1 cellular context compared by ENCODE assay signal in the genomic region with DNA sequence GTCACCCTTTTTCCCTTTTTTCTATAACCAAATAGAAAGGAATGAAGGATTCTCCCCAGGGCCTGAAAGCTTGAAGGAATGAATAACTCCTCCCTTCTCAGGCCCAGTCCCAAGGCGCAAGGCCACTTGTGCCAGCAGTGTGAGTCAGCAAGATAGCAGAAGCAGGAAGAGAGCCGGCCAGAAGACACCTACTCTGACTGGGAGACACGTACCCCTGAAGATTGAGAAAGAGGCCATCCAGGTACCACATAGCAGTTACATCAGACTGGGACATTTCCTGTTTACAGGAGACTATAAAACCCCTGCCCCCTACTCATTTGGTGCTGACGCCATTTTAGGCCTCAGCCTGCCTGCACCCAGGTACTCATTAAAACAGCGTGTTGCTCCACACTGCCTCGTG.
TF ChIP-seq lines count a peak whose summit lies in the region.

No MANE protein-coding gene starts in this region.

TF ChIP-seq in K562, 482 proteins besides CTCF, POLR2A, EP300 and RAD21 (continued from another document and continues in another):
- TF ChIP-seq HNRNPK (IDR thresholded peaks at IDR 0.05; ENCODE audit: low read depth, low read length, poor library complexity, severe bottlenecking): no peak
- TF ChIP-seq, protein P1, sequence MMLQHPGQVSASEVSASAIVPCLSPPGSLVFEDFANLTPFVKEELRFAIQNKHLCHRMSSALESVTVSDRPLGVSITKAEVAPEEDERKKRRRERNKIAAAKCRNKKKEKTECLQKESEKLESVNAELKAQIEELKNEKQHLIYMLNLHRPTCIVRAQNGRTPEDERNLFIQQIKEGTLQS (IDR thresholded peaks at IDR 0.05): peak; percentile 36
- TF ChIP-seq, protein P1 (CRISPR knock-in tag; conservative IDR thresholded peaks at IDR 0.05): no peak
- TF ChIP-seq, protein P2, sequence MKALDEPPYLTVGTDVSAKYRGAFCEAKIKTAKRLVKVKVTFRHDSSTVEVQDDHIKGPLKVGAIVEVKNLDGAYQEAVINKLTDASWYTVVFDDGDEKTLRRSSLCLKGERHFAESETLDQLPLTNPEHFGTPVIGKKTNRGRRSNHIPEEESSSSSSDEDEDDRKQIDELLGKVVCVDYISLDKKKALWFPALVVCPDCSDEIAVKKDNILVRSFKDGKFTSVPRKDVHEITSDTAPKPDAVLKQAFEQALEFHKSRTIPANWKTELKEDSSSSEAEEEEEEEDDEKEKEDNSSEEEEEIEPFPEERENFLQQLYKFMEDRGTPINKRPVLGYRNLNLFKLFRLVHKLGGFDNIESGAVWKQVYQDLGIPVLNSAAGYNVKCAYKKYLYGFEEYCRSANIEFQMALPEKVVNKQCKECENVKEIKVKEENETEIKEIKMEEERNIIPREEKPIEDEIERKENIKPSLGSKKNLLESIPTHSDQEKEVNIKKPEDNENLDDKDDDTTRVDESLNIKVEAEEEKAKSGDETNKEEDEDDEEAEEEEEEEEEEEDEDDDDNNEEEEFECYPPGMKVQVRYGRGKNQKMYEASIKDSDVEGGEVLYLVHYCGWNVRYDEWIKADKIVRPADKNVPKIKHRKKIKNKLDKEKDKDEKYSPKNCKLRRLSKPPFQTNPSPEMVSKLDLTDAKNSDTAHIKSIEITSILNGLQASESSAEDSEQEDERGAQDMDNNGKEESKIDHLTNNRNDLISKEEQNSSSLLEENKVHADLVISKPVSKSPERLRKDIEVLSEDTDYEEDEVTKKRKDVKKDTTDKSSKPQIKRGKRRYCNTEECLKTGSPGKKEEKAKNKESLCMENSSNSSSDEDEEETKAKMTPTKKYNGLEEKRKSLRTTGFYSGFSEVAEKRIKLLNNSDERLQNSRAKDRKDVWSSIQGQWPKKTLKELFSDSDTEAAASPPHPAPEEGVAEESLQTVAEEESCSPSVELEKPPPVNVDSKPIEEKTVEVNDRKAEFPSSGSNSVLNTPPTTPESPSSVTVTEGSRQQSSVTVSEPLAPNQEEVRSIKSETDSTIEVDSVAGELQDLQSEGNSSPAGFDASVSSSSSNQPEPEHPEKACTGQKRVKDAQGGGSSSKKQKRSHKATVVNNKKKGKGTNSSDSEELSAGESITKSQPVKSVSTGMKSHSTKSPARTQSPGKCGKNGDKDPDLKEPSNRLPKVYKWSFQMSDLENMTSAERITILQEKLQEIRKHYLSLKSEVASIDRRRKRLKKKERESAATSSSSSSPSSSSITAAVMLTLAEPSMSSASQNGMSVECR (CRISPR knock-in tag; IDR thresholded peaks at IDR 0.05): no peak
- no peak for TF ChIP-seq TEAD4 (IDR thresholded peaks at IDR 0.05; ENCODE audit: low read length)
- TF ChIP-seq TEAD4 (CRISPR knock-in tag; IDR thresholded peaks at IDR 0.05; ENCODE audit: borderline replicate concordance): no peak
- TF ChIP-seq ARID1B (IDR thresholded peaks at IDR 0.05): peak; percentile 44; the same call in 1 of the 2 replicates
- no peak for TF ChIP-seq SRSF7 (optimal IDR thresholded peaks at IDR 0.05; ENCODE audit: low read depth, low read length)
- peak; percentile 84 for TF ChIP-seq C11orf30 (IDR thresholded peaks at IDR 0.05; ENCODE audit: low read depth)
- no peak for TF ChIP-seq ZNF121 (CRISPR knock-in tag; conservative IDR thresholded peaks at IDR 0.05)
- TF ChIP-seq, protein P3, sequence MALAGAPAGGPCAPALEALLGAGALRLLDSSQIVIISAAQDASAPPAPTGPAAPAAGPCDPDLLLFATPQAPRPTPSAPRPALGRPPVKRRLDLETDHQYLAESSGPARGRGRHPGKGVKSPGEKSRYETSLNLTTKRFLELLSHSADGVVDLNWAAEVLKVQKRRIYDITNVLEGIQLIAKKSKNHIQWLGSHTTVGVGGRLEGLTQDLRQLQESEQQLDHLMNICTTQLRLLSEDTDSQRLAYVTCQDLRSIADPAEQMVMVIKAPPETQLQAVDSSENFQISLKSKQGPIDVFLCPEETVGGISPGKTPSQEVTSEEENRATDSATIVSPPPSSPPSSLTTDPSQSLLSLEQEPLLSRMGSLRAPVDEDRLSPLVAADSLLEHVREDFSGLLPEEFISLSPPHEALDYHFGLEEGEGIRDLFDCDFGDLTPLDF (CRISPR knock-in tag; IDR thresholded peaks at IDR 0.05): no peak
- 0 out of 2 replicates have a peak, but pooled peaks have one; percentile 35 for TF ChIP-seq CREM (IDR thresholded peaks at IDR 0.05; ENCODE audit: low read depth)
- TF ChIP-seq MXI1 (IDR thresholded peaks at IDR 0.05; ENCODE audit: low read depth, low read length): no peak
- TF ChIP-seq KDM2B (CRISPR knock-in tag; IDR thresholded peaks at IDR 0.05): no peak
- TF ChIP-seq, protein P4, sequence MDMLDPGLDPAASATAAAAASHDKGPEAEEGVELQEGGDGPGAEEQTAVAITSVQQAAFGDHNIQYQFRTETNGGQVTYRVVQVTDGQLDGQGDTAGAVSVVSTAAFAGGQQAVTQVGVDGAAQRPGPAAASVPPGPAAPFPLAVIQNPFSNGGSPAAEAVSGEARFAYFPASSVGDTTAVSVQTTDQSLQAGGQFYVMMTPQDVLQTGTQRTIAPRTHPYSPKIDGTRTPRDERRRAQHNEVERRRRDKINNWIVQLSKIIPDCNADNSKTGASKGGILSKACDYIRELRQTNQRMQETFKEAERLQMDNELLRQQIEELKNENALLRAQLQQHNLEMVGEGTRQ (CRISPR knock-in tag; IDR thresholded peaks at IDR 0.05): no peak
- TF ChIP-seq, protein P5, sequence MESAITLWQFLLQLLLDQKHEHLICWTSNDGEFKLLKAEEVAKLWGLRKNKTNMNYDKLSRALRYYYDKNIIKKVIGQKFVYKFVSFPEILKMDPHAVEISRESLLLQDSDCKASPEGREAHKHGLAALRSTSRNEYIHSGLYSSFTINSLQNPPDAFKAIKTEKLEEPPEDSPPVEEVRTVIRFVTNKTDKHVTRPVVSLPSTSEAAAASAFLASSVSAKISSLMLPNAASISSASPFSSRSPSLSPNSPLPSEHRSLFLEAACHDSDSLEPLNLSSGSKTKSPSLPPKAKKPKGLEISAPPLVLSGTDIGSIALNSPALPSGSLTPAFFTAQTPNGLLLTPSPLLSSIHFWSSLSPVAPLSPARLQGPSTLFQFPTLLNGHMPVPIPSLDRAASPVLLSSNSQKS (CRISPR knock-in tag; IDR thresholded peaks at IDR 0.05): no peak
- TF ChIP-seq ZNF589 (CRISPR knock-in tag; IDR thresholded peaks at IDR 0.05; ENCODE audit: low read depth): 0 out of 2 replicates have a peak, but pooled peaks have one; percentile 31
- TF ChIP-seq, protein P6, sequence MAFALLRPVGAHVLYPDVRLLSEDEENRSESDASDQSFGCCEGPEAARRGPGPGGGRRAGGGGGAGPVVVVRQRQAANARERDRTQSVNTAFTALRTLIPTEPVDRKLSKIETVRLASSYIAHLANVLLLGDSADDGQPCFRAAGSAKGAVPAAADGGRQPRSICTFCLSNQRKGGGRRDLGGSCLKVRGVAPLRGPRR (CRISPR knock-in tag; IDR thresholded peaks at IDR 0.05): no peak
- TF ChIP-seq, protein P7, sequence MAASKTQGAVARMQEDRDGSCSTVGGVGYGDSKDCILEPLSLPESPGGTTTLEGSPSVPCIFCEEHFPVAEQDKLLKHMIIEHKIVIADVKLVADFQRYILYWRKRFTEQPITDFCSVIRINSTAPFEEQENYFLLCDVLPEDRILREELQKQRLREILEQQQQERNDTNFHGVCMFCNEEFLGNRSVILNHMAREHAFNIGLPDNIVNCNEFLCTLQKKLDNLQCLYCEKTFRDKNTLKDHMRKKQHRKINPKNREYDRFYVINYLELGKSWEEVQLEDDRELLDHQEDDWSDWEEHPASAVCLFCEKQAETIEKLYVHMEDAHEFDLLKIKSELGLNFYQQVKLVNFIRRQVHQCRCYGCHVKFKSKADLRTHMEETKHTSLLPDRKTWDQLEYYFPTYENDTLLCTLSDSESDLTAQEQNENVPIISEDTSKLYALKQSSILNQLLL (CRISPR knock-in tag; IDR thresholded peaks at IDR 0.05; ENCODE audit: borderline replicate concordance): no peak
- TF ChIP-seq HIVEP1 (CRISPR knock-in tag; IDR thresholded peaks at IDR 0.05): no peak
- TF ChIP-seq GTF2E2 (tag; IDR thresholded peaks at IDR 0.05): no peak
- TF ChIP-seq HDAC1 (IDR thresholded peaks at IDR 0.05): no peak
- TF ChIP-seq HEY1 (CRISPR knock-in tag; IDR thresholded peaks at IDR 0.05; ENCODE audit: borderline replicate concordance): no peak
- TF ChIP-seq, protein P8, sequence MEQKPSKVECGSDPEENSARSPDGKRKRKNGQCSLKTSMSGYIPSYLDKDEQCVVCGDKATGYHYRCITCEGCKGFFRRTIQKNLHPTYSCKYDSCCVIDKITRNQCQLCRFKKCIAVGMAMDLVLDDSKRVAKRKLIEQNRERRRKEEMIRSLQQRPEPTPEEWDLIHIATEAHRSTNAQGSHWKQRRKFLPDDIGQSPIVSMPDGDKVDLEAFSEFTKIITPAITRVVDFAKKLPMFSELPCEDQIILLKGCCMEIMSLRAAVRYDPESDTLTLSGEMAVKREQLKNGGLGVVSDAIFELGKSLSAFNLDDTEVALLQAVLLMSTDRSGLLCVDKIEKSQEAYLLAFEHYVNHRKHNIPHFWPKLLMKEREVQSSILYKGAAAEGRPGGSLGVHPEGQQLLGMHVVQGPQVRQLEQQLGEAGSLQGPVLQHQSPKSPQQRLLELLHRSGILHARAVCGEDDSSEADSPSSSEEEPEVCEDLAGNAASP (IDR thresholded peaks at IDR 0.05): no peak
- TF ChIP-seq YBX1 (IDR thresholded peaks at IDR 0.05): no peak
- TF ChIP-seq, protein P9, sequence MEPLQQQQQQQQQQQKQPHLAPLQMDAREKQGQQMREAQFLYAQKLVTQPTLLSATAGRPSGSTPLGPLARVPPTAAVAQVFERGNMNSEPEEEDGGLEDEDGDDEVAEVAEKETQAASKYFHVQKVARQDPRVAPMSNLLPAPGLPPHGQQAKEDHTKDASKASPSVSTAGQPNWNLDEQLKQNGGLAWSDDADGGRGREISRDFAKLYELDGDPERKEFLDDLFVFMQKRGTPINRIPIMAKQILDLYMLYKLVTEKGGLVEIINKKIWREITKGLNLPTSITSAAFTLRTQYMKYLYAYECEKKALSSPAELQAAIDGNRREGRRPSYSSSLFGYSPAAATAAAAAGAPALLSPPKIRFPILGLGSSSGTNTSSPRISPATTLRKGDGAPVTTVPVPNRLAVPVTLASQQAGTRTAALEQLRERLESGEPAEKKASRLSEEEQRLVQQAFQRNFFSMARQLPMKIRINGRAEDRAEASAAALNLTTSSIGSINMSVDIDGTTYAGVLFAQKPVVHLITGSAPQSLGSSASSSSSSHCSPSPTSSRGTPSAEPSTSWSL (CRISPR knock-in tag; IDR thresholded peaks at IDR 0.05; ENCODE audit: borderline replicate concordance): no peak
- TF ChIP-seq ZNF165 (CRISPR knock-in tag; IDR thresholded peaks at IDR 0.05; ENCODE audit: borderline replicate concordance): no peak
- TF ChIP-seq, protein P10, sequence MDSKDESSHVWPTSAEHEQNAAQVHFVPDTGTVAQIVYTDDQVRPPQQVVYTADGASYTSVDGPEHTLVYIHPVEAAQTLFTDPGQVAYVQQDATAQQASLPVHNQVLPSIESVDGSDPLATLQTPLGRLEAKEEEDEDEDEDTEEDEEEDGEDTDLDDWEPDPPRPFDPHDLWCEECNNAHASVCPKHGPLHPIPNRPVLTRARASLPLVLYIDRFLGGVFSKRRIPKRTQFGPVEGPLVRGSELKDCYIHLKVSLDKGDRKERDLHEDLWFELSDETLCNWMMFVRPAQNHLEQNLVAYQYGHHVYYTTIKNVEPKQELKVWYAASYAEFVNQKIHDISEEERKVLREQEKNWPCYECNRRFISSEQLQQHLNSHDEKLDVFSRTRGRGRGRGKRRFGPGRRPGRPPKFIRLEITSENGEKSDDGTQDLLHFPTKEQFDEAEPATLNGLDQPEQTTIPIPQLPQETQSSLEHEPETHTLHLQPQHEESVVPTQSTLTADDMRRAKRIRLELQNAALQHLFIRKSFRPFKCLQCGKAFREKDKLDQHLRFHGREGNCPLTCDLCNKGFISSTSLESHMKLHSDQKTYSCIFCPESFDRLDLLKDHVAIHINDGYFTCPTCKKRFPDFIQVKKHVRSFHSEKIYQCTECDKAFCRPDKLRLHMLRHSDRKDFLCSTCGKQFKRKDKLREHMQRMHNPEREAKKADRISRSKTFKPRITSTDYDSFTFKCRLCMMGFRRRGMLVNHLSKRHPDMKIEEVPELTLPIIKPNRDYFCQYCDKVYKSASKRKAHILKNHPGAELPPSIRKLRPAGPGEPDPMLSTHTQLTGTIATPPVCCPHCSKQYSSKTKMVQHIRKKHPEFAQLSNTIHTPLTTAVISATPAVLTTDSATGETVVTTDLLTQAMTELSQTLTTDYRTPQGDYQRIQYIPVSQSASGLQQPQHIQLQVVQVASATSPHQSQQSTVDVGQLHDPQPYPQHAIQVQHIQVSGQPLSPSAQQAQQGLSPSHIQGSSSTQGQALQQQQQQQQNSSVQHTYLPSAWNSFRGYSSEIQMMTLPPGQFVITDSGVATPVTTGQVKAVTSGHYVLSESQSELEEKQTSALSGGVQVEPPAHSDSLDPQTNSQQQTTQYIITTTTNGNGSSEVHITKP (IDR thresholded peaks at IDR 0.05; ENCODE audit: partially characterized antibody): no peak
- TF ChIP-seq STAT5A (IDR thresholded peaks at IDR 0.05; ENCODE audit: borderline replicate concordance, low read length): no peak
- TF ChIP-seq POU5F1 (IDR thresholded peaks at IDR 0.05; ENCODE audit: borderline replicate concordance, low read depth, low read length, partially characterized antibody): no peak
- TF ChIP-seq ZNF699 (CRISPR knock-in tag; IDR thresholded peaks at IDR 0.05; ENCODE audit: insufficient replicate concordance): no peak
- peak; percentile 48; the same call in 1 of the 2 replicates for TF ChIP-seq FOXJ2 (tag; IDR thresholded peaks at IDR 0.05)
- no peak for TF ChIP-seq NFE2L1 (tag; IDR thresholded peaks at IDR 0.05; ENCODE audit: borderline replicate concordance, low read depth)
- no peak for TF ChIP-seq ZKSCAN8 (CRISPR knock-in tag; IDR thresholded peaks at IDR 0.05)
- TF ChIP-seq HDAC3 (IDR thresholded peaks at IDR 0.05; ENCODE audit: borderline replicate concordance, partially characterized antibody): no peak
- TF ChIP-seq NR1H2 (CRISPR knock-in tag; IDR thresholded peaks at IDR 0.05): no peak
- no peak for TF ChIP-seq ZNF444 (CRISPR knock-in tag; IDR thresholded peaks at IDR 0.05)
- TF ChIP-seq ZNF124 (CRISPR knock-in tag; IDR thresholded peaks at IDR 0.05): no peak
- TF ChIP-seq, protein P11, sequence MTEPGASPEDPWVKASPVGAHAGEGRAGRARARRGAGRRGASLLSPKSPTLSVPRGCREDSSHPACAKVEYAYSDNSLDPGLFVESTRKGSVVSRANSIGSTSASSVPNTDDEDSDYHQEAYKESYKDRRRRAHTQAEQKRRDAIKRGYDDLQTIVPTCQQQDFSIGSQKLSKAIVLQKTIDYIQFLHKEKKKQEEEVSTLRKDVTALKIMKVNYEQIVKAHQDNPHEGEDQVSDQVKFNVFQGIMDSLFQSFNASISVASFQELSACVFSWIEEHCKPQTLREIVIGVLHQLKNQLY (CRISPR knock-in tag; conservative IDR thresholded peaks at IDR 0.05): no peak
- TF ChIP-seq L3MBTL2 (IDR thresholded peaks at IDR 0.05): peak; percentile 60
- peak; percentile 62; the same call in 1 of the 2 replicates for TF ChIP-seq BACH1 (tag; IDR thresholded peaks at IDR 0.05)
- no peak for TF ChIP-seq ZNF232 (CRISPR knock-in tag; IDR thresholded peaks at IDR 0.05)
- no peak for TF ChIP-seq ZNF431 (CRISPR knock-in tag; IDR thresholded peaks at IDR 0.05)
- no peak for TF ChIP-seq KDM1A (IDR thresholded peaks at IDR 0.05)
